In the genomic region with DNA sequence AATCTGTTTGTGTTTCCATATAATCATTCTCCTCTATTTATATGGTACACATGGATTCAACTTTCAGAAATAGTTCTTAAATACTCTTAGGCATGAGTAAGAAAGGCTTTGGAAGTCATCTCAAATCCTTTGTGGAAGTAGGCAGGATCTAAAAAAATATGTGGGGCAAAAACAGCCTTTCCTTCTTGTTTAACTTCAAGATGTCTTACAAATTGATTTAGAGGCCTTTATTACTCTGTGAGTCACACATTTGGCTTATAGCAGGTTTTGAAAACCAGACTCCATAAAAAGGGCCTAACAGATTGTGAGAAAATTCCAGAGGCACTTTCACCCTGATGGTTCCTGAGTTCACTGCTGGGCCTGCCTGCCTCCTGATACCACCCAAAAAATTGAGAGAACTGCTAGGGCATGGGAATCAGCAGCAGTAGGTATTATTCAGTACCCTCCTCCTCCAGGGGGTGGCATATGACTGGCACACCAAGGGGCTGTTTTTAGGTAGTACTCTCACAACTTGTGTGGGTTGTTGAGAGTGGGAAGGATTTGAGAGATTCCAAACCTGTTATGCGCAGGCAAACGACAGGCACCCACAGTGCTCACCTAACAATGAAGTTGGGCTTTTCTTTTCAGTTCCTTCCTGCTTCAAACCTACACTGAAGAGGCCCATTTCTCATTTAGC, we compare ENCODE assay signal across 14 cellular contexts.
DNase-seq lines count a peak whose midpoint lies in the region; ATAC-seq and TF ChIP-seq lines count a peak whose summit lies in the region.
"Had no signal": no experiment of that assay in that cellular context is flagged by ENCODE, and none has a peak within 500 bp of the region (broad histone marks: within the 10 kb centered on the region; RNA-seq: fewer than 3 reads in every experiment).

No MANE protein-coding gene starts in this region.

- no peaks in the 10 kb centered on the region for H3K79me2 ChIP-seq in DND-41 (ENCODE audit: insufficient read depth, low read length)

- DNase-seq in DND-41 (peak; percentile 5), epithelial cell of esophagus (ENCODE audit: low read depth) (no peak), occipital lobe (lab: John Stamatoyannopoulos, UW) (peak; percentile 5), amniotic stem cell (lab: John Stamatoyannopoulos, UW) (no peak), body of pancreas (no peak)
- DNase-seq in activated CD4-positive, alpha-beta T cell treated with anti-CD3 and anti-CD28 coated beads for 1 hour: no peak
- no peak for DNase-seq in activated CD4-positive, CD25-positive, alpha-beta regulatory T cell (lab: John Stamatoyannopoulos, UW)
- DNase-seq: CD8-positive, alpha-beta T cell; effector memory CD8-positive, alpha-beta T cell; NCI-H1694; retina had no signal

- H3K4me3 ChIP-seq in DND-41 (ENCODE audit: low read depth in 1 of 2, low read length in 2 of 2) (no peak overlapping the region), epithelial cell of esophagus (ENCODE audit: low read length) (no peak overlapping the region), body of pancreas (no peak overlapping the region)

- no peak overlapping the region for H3K27ac ChIP-seq in DND-41 (ENCODE audit: low read length)
- no peak overlapping the region for H3K27ac ChIP-seq in body of pancreas

- WGBS in body of pancreas, 2 donors: 92 to 94% methylated on average over 2 of the region's 2 CpGs

- H4K20me1 ChIP-seq in DND-41 (ENCODE audit: insufficient read depth, low read length): no peaks in the 10 kb centered on the region

- H3K4me1 ChIP-seq in DND-41 (ENCODE audit: insufficient read depth, low read length) (no peaks in the 10 kb centered on the region), body of pancreas (no peaks in the 10 kb centered on the region)

- peak; percentile 41 for TF ChIP-seq CTCF in DND-41 (IDR thresholded peaks at IDR 0.05; ENCODE audit: borderline replicate concordance, extremely low read depth, low read length, poor library complexity, severe bottlenecking)
- TF ChIP-seq CTCF in epithelial cell of esophagus (IDR thresholded peaks at IDR 0.05; ENCODE audit: insufficient read depth, low read depth, low read length, missing control alignments): peak; percentile 23
- no peak for TF ChIP-seq CTCF in body of pancreas (IDR thresholded peaks at IDR 0.05)

- no peaks in the 10 kb centered on the region for H3K36me3 ChIP-seq in DND-41 (ENCODE audit: insufficient read depth, low read length)
- H3K36me3 ChIP-seq in body of pancreas (replicated peaks in 1 of 2; ENCODE audit: insufficient read depth in 1 of 2, low read depth in 2 of 2): no peaks in the 10 kb centered on the region

- peak; percentile 5; the same call in 1 of the 2 replicates for TF ChIP-seq RAD21 in Ishikawa (IDR thresholded peaks at IDR 0.05; ENCODE audit: low read depth)

- no peak for TF ChIP-seq EP300 in Ishikawa (IDR thresholded peaks at IDR 0.05; ENCODE audit: borderline replicate concordance)

- H3K9me3 ChIP-seq in DND-41 (ENCODE audit: insufficient read depth, low read length, severe bottlenecking) (no peaks in the 10 kb centered on the region), body of pancreas (no peaks in the 10 kb centered on the region)

- no peak for ATAC-seq in DND-41 (ENCODE audit: insufficient read depth, low read depth)
- no peak for ATAC-seq in body of pancreas
- ATAC-seq: activated CD4-positive, CD25-positive, alpha-beta regulatory T cell treated with anti-CD3 and anti-CD28 coated beads, Interleukin-2, amount 50 U/mL, for 24 hours; activated T-cell treated with anti-CD3 and anti-CD28 coated beads, Interleukin-2, amount 50 U/mL, for 72 hours; CD8-positive, alpha-beta T cell; effector memory CD8-positive, alpha-beta T cell had no signal

- intact Hi-C loops in body of pancreas (cut with DNase I): no loop called here

- no peak for TF ChIP-seq POLR2A in body of pancreas (IDR thresholded peaks at IDR 0.05)

- no peak overlapping the region for H2AFZ ChIP-seq in DND-41 (ENCODE audit: low read depth, low read length)

- H3K27me3 ChIP-seq in DND-41 (ENCODE audit: insufficient read depth, low read length, poor library complexity) (no peaks in the 10 kb centered on the region), body of pancreas (no peaks in the 10 kb centered on the region)

- no peak overlapping the region for H3K4me2 ChIP-seq in DND-41 (ENCODE audit: insufficient read depth, low read length)

- H3K9ac ChIP-seq in DND-41 (ENCODE audit: low read depth, low read length): no peak overlapping the region

TF ChIP-seq in Ishikawa, 13 proteins besides CTCF, POLR2A, EP300 and RAD21:
- no peak for TF ChIP-seq TAF1 (IDR thresholded peaks at IDR 0.05; ENCODE audit: low read depth)
- TF ChIP-seq NFIC (IDR thresholded peaks at IDR 0.05): no peak
- TF ChIP-seq YY1 (IDR thresholded peaks at IDR 0.05; ENCODE audit: low read depth): no peak
- TF ChIP-seq, protein P1, sequence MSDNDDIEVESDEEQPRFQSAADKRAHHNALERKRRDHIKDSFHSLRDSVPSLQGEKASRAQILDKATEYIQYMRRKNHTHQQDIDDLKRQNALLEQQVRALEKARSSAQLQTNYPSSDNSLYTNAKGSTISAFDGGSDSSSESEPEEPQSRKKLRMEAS (IDR thresholded peaks at IDR 0.05): no peak
- no peak for TF ChIP-seq REST (IDR thresholded peaks at IDR 0.05; ENCODE audit: low read depth)
- no peak for TF ChIP-seq CREB1 (IDR thresholded peaks at IDR 0.05; ENCODE audit: low read depth)
- TF ChIP-seq FOXM1 (IDR thresholded peaks at IDR 0.05; ENCODE audit: borderline replicate concordance, low read depth): no peak
- no peak for TF ChIP-seq EGR1 (IDR thresholded peaks at IDR 0.05)
- no peak for TF ChIP-seq TEAD4 (IDR thresholded peaks at IDR 0.05)
TF ChIP-seq in Ishikawa: peak in this region for 0.

Comparison
In these comparisons a context has a peak if more than half of its experiments do, and no peak if none do; other contexts are left out.
1. DNase-seq: peak in DND-41 (single experiment) and occipital lobe (single experiment); none in epithelial cell of esophagus (single experiment), activated CD4-positive, alpha-beta T cell treated with anti-CD3 and anti-CD28 coated beads for 1 hour (single experiment), activated CD4-positive, CD25-positive, alpha-beta regulatory T cell (0 of 4), amniotic stem cell (single experiment) and body of pancreas (0 of 4).
2. CTCF ChIP-seq: peak in DND-41 (single experiment) and epithelial cell of esophagus (single experiment); none in body of pancreas (0 of 7).